8 cellular contexts compared by ENCODE assay signal in genomic region chr7:45917658-45918057, GRCh38.
DNase-seq lines count a peak whose midpoint lies in the region; ATAC-seq and TF ChIP-seq lines count a peak whose summit lies in the region.

No MANE protein-coding gene starts in this region.

- DNase-seq in 8988T (peak; percentile 75), NCI-H2227 (lab: John Stamatoyannopoulos, UW; ENCODE audit: unreplicated experiment) (peak; percentile 34), medulla oblongata (ENCODE audit: extremely low spot score) (peak; percentile 69)
- peak; percentile 59 to 61 for DNase-seq in activated CD4-positive, alpha-beta T cell treated with anti-CD3 and anti-CD28 coated beads, Interleukin-2, amount 50 U/mL, for 4 hours
- DNase-seq in effector CD4-positive, alpha-beta T cell = peak; percentile 55
- peak; percentile 53 for DNase-seq in stimulated activated CD8-positive, alpha-beta memory T cell treated with anti-CD3 and anti-CD28 coated beads, Interleukin-15, amount 100 ng/mL, for 1 hour (ENCODE audit: low read depth)

- ATAC-seq in HG02884 (IDR thresholded peaks at IDR 0.05; ENCODE audit: unreplicated experiment) = peak; percentile 86

- TF ChIP-seq CTCF in GM12874 (IDR thresholded peaks at IDR 0.05; ENCODE audit: insufficient read depth, low read depth, low read length) = peak; percentile 90

Comparison
In these comparisons a context has a peak if more than half of its experiments do, and no peak if none do; other contexts are left out.
1. Peak in every context shown above with its lines: DNase-seq and ATAC-seq.